Comparison of ENCODE assay signal across 1 cellular context in genomic region chrX:47513034-47513696, GRCh38.
TF ChIP-seq lines count a peak whose summit lies in the region.

No MANE protein-coding gene starts in this region.

TF ChIP-seq in GM12878, 131 proteins besides CTCF, POLR2A, EP300 and RAD21:
- TF ChIP-seq YY1 (IDR thresholded peaks at IDR 0.05; ENCODE audit: low read depth, low read length): peak; percentile 35; the same call in 1 of the 2 replicates
